In the genomic region with DNA sequence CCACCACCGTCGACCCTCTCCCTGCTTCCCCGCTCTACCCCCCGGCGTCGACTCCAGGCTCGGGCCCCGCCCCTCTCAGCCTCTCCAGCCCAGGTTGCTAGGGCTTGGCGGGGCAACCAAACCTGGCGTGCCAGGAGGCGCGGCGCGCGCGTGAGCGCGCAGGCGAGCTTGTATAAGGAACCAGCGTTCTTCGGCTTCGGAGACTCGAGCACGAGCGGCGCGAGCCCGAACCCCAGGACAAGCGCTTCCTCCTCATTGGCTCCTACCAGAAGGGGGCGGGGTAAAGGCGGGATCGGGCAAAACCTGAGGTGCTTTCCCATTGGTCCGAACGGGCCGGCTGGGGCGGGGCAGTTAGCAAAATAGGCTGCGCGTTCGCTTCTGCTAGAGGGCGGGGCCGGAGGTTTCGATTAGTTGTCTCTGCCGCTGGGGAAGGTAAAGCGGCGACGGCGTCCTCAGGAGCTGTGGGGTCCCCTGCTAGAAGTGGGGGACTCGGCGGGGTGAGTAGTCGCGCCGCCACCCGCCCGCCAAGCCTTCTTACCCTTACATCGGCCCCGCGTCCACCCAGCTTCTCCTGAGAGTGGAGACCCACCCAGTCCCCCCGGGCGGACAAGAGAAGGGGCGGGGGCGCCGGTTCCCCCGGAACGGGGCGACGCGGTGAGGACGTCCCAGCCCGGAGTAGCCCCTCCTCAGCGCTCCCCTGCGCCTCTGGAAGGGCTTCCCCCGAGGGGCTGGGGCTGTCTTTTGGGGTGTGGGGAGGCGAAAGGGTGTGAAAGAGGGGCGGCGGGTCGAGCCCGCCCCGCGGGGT, we compare ENCODE assay signal across 8 cellular contexts. TPM values are rescaled to one million over a fixed set of nuclear protein-coding genes. Genes with fewer than 3 reads are reported as not detected.
A peak's percentile ranks its signal among the peaks of the same experiment; 100 is the strongest.
DNase-seq lines count a peak whose midpoint lies in the region; ATAC-seq, FAIRE-seq and TF ChIP-seq lines count a peak whose summit lies in the region.

A gene (plus strand): TSS at position 410 of the 805 bp plus-strand sequence. CDS start 81,489 bp downstream, outside the sequence.

- DNase-seq in NCI-H2029 treated with DMSO at 0.1 percent for 48 hours (lab: John Stamatoyannopoulos, UW) (peak; percentile 71), T1000 (lab: John Stamatoyannopoulos, UW) (peak; percentile 85), astrocyte of the hippocampus (ENCODE audit: low read depth, low spot score) (peak; percentile 98), hepatic stellate cell (ENCODE audit: low spot score) (peak; percentile 86), pulmonary artery endothelial cell (ENCODE audit: low read depth, low spot score) (peak; percentile 77), urothelium cell line (ENCODE audit: low spot score) (peak; percentile 81)

- FAIRE-seq in urothelium cell line (lab: Jason Lieb, UNC) = no peak

- peak; percentile 47 for TF ChIP-seq POLR2A in GM18505 (IDR thresholded peaks at IDR 0.05; ENCODE audit: borderline replicate concordance, extremely low read depth, insufficient read depth, insufficient read length)

- peak; percentile 85 for ATAC-seq in GM18505 (IDR thresholded peaks at IDR 0.05; ENCODE audit: unreplicated experiment)
- peak; percentile 91 for ATAC-seq in HG03025 (IDR thresholded peaks at IDR 0.05; ENCODE audit: low FRiP score, unreplicated experiment)

RNA-seq across cellular contexts. Expression of the gene that starts here (rescaled TPM):
- total RNA-seq in pulmonary artery endothelial cell = 2.0 and 2.5 TPM in 2 replicates

Comparison
In these comparisons a context has a peak if more than half of its experiments do, and no peak if none do; other contexts are left out.
1. Peak in every context shown above with its lines: DNase-seq and ATAC-seq.